ENCODE assay signal across 9 cellular contexts in genomic region chr2:151363709-151364108, GRCh38.
DNase-seq lines count a peak whose midpoint lies in the region; ATAC-seq and TF ChIP-seq lines count a peak whose summit lies in the region.
"Had no signal": no experiment of that assay in that cellular context is flagged by ENCODE, and none has a peak within 500 bp of the region (broad histone marks: within the 10 kb centered on the region; RNA-seq: fewer than 3 reads in every experiment).

No MANE protein-coding gene starts in this region.

- peak overlapping the region; percentile 81 for H3K27ac Mint-ChIP-seq in dendritic cell treated with granulocyte-macrophage colony-stimulating factor and Interleukin-4, amounts not matched to agents 40 ng/mL and 50 ng/mL, for 4 days
- H3K27ac Mint-ChIP-seq: natural killer cell had no signal

- H3K36me3 Mint-ChIP-seq in dendritic cell treated with granulocyte-macrophage colony-stimulating factor and Interleukin-4, amounts not matched to agents 40 ng/mL and 50 ng/mL, for 4 days (ENCODE audit: low read depth): no peaks in the 10 kb centered on the region
- H3K36me3 Mint-ChIP-seq: natural killer cell had no signal

- ATAC-seq in GM18907 (IDR thresholded peaks at IDR 0.05; ENCODE audit: unreplicated experiment): peak; percentile 89
- peak; percentile 84 for ATAC-seq in HG03196 (IDR thresholded peaks at IDR 0.05; ENCODE audit: unreplicated experiment)

- H3K4me1 Mint-ChIP-seq in dendritic cell treated with granulocyte-macrophage colony-stimulating factor and Interleukin-4, amounts not matched to agents 40 ng/mL and 50 ng/mL, for 4 days (ENCODE audit: low read depth): peaks cover 22% of the 10 kb centered on the region
- H3K4me1 Mint-ChIP-seq: natural killer cell had no signal

- intact Hi-C loops in dendritic cell treated with granulocyte-macrophage colony-stimulating factor and Interleukin-4, amounts not matched to agents 40 ng/mL and 50 ng/mL, for 4 days (cut with micrococcal nuclease): loop anchor here (5.0 kb wide), 1 partner anchor 49 kb away; no protein-coding TSS in a partner anchor

- no peaks in the 10 kb centered on the region for H3K27me3 Mint-ChIP-seq in dendritic cell treated with granulocyte-macrophage colony-stimulating factor and Interleukin-4, amounts not matched to agents 40 ng/mL and 50 ng/mL, for 4 days

- POLR2A ChIA-PET in HEK293T (lab: Yijun Ruan, JAX): no interaction called here

- H3K9me3 Mint-ChIP-seq in dendritic cell treated with granulocyte-macrophage colony-stimulating factor and Interleukin-4, amounts not matched to agents 40 ng/mL and 50 ng/mL, for 4 days: no peaks in the 10 kb centered on the region
- H3K9me3 Mint-ChIP-seq: natural killer cell had no signal

- CTCF ChIA-PET in HEK293T (lab: Yijun Ruan, JAX): no interaction called here

- DNase-seq in putamen (ENCODE audit: low spot score) (peak; percentile 69), HEK293T (ENCODE audit: extremely low spot score) (no peak), NCI-H187 treated with DMSO at 0.1 percent for 48 hours (lab: John Stamatoyannopoulos, UW) (no peak), NCI-H1092 (lab: John Stamatoyannopoulos, UW) (no peak), NCI-H774 (lab: John Stamatoyannopoulos, UW) (no peak)
- DNase-seq: natural killer cell had no signal

- peak overlapping the region; percentile 41 for H3K4me3 Mint-ChIP-seq in dendritic cell treated with granulocyte-macrophage colony-stimulating factor and Interleukin-4, amounts not matched to agents 40 ng/mL and 50 ng/mL, for 4 days
- H3K4me3 Mint-ChIP-seq: natural killer cell had no signal

TF ChIP-seq in HEK293T, 16 proteins besides CTCF, POLR2A, EP300 and RAD21:
- TF ChIP-seq TARDBP (IDR thresholded peaks at IDR 0.05) (no peak), FOXK2 (IDR thresholded peaks at IDR 0.05) (no peak), ZNF384 (IDR thresholded peaks at IDR 0.05) (no peak), L3MBTL2 (conservative IDR thresholded peaks at IDR 0.05) (no peak), LEF1 (IDR thresholded peaks at IDR 0.05; ENCODE audit: borderline replicate concordance) (no peak), NFRKB (IDR thresholded peaks at IDR 0.05) (no peak), BHLHE40 (IDR thresholded peaks at IDR 0.05; ENCODE audit: borderline replicate concordance) (no peak), FOXM1 (IDR thresholded peaks at IDR 0.05; ENCODE audit: borderline replicate concordance) (no peak), SP1 (IDR thresholded peaks at IDR 0.05) (no peak)
